Comparison of ENCODE assay signal across 13 cellular contexts in genomic region chr10:67629461-67629971, GRCh38.
DNase-seq lines count a peak whose midpoint lies in the region; ATAC-seq, FAIRE-seq and TF ChIP-seq lines count a peak whose summit lies in the region.
"Had no signal": no experiment of that assay in that cellular context is flagged by ENCODE, and none has a peak within 500 bp of the region (broad histone marks: within the 10 kb centered on the region; RNA-seq: fewer than 3 reads in every experiment).

No MANE protein-coding gene starts in this region.

- no peak overlapping the region for H3K4me2 ChIP-seq in GM12878 (ENCODE audit: control insufficient read depth, insufficient read depth)

- no peak for FAIRE-seq in GM12878 (lab: Jason Lieb, UNC)

- POLR2A ChIA-PET in GM12878 (lab: Charles Lee), result no interaction called here

- H3K27me3 Mint-ChIP-seq in activated T-cell treated with anti-CD3 and anti-CD28 coated beads, Interleukin-2, amount 50 U/mL, for 4 hours (ENCODE audit: low read depth), result peaks cover 4% of the 10 kb centered on the region
- H3K27me3 Mint-ChIP-seq: stimulated activated naive CD8-positive, alpha-beta T cell treated with anti-CD3 and anti-CD28 coated beads, Interleukin-15, amount 100 ng/mL, for 72 hours had no signal

- no peaks in the 10 kb centered on the region for H3K9me3 Mint-ChIP-seq in activated T-cell treated with anti-CD3 and anti-CD28 coated beads, Interleukin-2, amount 50 U/mL, for 4 hours

- H3K9me3 ChIP-seq in GM12878 (replicated peaks; ENCODE audit: control insufficient read depth, insufficient read depth, low read length), result no peaks in the 10 kb centered on the region

- H4K20me1 ChIP-seq in GM12878 (ENCODE audit: control insufficient read depth, insufficient read depth), result no peaks in the 10 kb centered on the region

- no peaks in the 10 kb centered on the region; the same call in 1 of the 2 replicates for H3K4me1 ChIP-seq in GM12878 (ENCODE audit: control insufficient read depth, insufficient read depth, low read length)

- no peaks in the 10 kb centered on the region for H3K27me3 ChIP-seq in GM12878 (replicated peaks in 1 of 2; ENCODE audit: control insufficient read depth in 2 of 2, insufficient read depth in 2 of 2, low read length in 1 of 2)

- intact Hi-C loops in GM12878 (cut with micrococcal nuclease; ENCODE audit: unreplicated experiment), result no loop called here

- H3K36me3 Mint-ChIP-seq in activated T-cell treated with anti-CD3 and anti-CD28 coated beads, Interleukin-2, amount 50 U/mL, for 4 hours (ENCODE audit: insufficient read depth), result no peaks in the 10 kb centered on the region

- no peaks in the 10 kb centered on the region for H3K79me2 ChIP-seq in GM12878 (ENCODE audit: control insufficient read depth, insufficient read depth, low read length)

- H3K4me3 ChIP-seq in HFF-Myc (replicated peaks; ENCODE audit: low read depth, low read length) (no peak overlapping the region), GM12878 (no peak overlapping the region)

- no peak overlapping the region for H3K27ac ChIP-seq in GM12878 (ENCODE audit: control insufficient read depth, insufficient read depth)

- RAD21 ChIA-PET in GM12878 (lab: Charles Lee; ENCODE audit: unreplicated experiment), result interaction anchor here (0.6 to 1.2 kb wide), 2 partner anchors 37 to 150 kb away, joined by 3 to 5 read pairs; no protein-coding TSS in a partner anchor

- H3K4me3 Mint-ChIP-seq in activated T-cell treated with anti-CD3 and anti-CD28 coated beads, Interleukin-2, amount 50 U/mL, for 4 hours, result no peak overlapping the region
- H3K4me3 Mint-ChIP-seq: stimulated activated naive CD8-positive, alpha-beta T cell treated with anti-CD3 and anti-CD28 coated beads, Interleukin-15, amount 100 ng/mL, for 72 hours had no signal

- no peaks in the 10 kb centered on the region for H3K4me1 Mint-ChIP-seq in activated T-cell treated with anti-CD3 and anti-CD28 coated beads, Interleukin-2, amount 50 U/mL, for 4 hours (ENCODE audit: low read depth)
- H3K4me1 Mint-ChIP-seq: stimulated activated naive CD8-positive, alpha-beta T cell treated with anti-CD3 and anti-CD28 coated beads, Interleukin-15, amount 100 ng/mL, for 72 hours had no signal

- no peak overlapping the region for H3K9ac ChIP-seq in GM12878 (ENCODE audit: control insufficient read depth, insufficient read depth, low read length)

- DNase-seq in EH (ENCODE audit: low read depth) (peak; percentile 44), HFF-Myc (ENCODE audit: extremely low read depth, low read depth) (peak; percentile 56), GM12878 (ENCODE audit: low read depth, low spot score) (peak; percentile 36), myocyte (ENCODE audit: low read depth) (peak; percentile 51), NCI-H526 treated with DMSO at 0.1 percent for 48 hours (lab: John Stamatoyannopoulos, UW) (no peak), activated T-cell treated with anti-CD3 and anti-CD28 coated beads for 4 hours (no peak)
- DNase-seq in activated T-cell treated with anti-CD3 and anti-CD28 coated beads, Interleukin-2, amount 50 U/mL, for 4 hours, result no peak
- DNase-seq: anterior cingulate cortex; NCI-H1436; nucleus accumbens; stimulated activated CD4-positive, alpha-beta T cell treated with anti-CD3 and anti-CD28 coated beads, Interleukin-2, amount 100 ng/mL, for 24 hours; stimulated activated naive CD8-positive, alpha-beta T cell treated with anti-CD3 and anti-CD28 coated beads, Interleukin-15, amount 100 ng/mL, for 72 hours had no signal

- CTCF ChIA-PET in GM12878 (lab: Yijun Ruan, JAX), result interaction anchor here (0.8 to 1.2 kb wide), 2 partner anchors 9 to 150 kb away, joined by 3 read pairs; no protein-coding TSS in a partner anchor

- peak; percentile 86 for ATAC-seq in GM12878
- no peak for ATAC-seq in GM19467 (IDR thresholded peaks at IDR 0.05; ENCODE audit: unreplicated experiment)
- no peak for ATAC-seq in activated T-cell treated with anti-CD3 and anti-CD28 coated beads, Interleukin-2, amount 50 U/mL, for 4 hours
- ATAC-seq: stimulated activated naive CD8-positive, alpha-beta T cell treated with anti-CD3 and anti-CD28 coated beads, Interleukin-15, amount 100 ng/mL, for 72 hours had no signal

- no TSS peak for BruUV-seq in GM12878 (replicated peaks; lab: Mats Ljungman, UMichigan)

- in situ Hi-C loops in GM12878 (cut with MboI), result no loop called here

- no peak for TF ChIP-seq EP300 in GM12878 (IDR thresholded peaks at IDR 0.05; ENCODE audit: borderline replicate concordance in 1 of 2, control insufficient read depth in 1 of 2, low read depth in 2 of 2, low read length in 2 of 2)

- no peak for TF ChIP-seq CTCF in HFF-Myc (IDR thresholded peaks at IDR 0.05; ENCODE audit: low read depth, low read length, missing control alignments)
- no peak for TF ChIP-seq CTCF in GM12878 (IDR thresholded peaks at IDR 0.05 in 2 of 3, conservative IDR thresholded peaks at IDR 0.05 in 1 of 3; ENCODE audit: control insufficient read depth in 2 of 3, extremely low read depth in 1 of 3, insufficient read depth in 1 of 3, low read depth in 3 of 3, low read length in 3 of 3)

- H3K36me3 ChIP-seq in GM12878 (ENCODE audit: control insufficient read depth in 2 of 2, insufficient read depth in 2 of 2, low read length in 1 of 2), result no peaks in the 10 kb centered on the region

- SMC1A ChIA-PET in GM12878 (lab: Charles Lee; ENCODE audit: uncharacterized antibody, unreplicated experiment), result interaction anchor here (1.0 to 2.7 kb wide), 5 partner anchors 9 to 34 kb away, joined by 3 to 9 read pairs (median 4); no protein-coding TSS in a partner anchor

- no peak overlapping the region for H2AFZ ChIP-seq in GM12878 (ENCODE audit: control insufficient read depth, low read depth, low read length)

- no peak for TF ChIP-seq RAD21 in GM12878 (IDR thresholded peaks at IDR 0.05; ENCODE audit: insufficient read depth, low read depth, low read length)

- TF ChIP-seq POLR2A in GM12878 (IDR thresholded peaks at IDR 0.05; ENCODE audit: low read depth, low read length), result no peak

TF ChIP-seq in GM12878, 131 proteins besides CTCF, POLR2A, EP300 and RAD21 (continues in another document):
- TF ChIP-seq IKZF2 (IDR thresholded peaks at IDR 0.05), result peak; percentile 83 to 84; a peak in 3 of 4 replicates
- peak; percentile 85 for TF ChIP-seq IKZF1 (conservative IDR thresholded peaks at IDR 0.05)
- no peak for TF ChIP-seq HDAC2 (IDR thresholded peaks at IDR 0.05)
- no peak for TF ChIP-seq TBL1XR1 (IDR thresholded peaks at IDR 0.05; ENCODE audit: low read depth, low read length)
- TF ChIP-seq TCF12 (IDR thresholded peaks at IDR 0.05; ENCODE audit: low read depth, low read length), result no peak
- peak in 1 of 2 experiments; percentile 43; a peak in 1 of 4 replicates for TF ChIP-seq ETV6 (conservative IDR thresholded peaks at IDR 0.05 in 1 of 2, IDR thresholded peaks at IDR 0.05 in 1 of 2; ENCODE audit: borderline replicate concordance in 1 of 2, low read depth in 1 of 2)
- TF ChIP-seq CBFB (IDR thresholded peaks at IDR 0.05; ENCODE audit: low read depth), result no peak
- no peak for TF ChIP-seq STAT1 (conservative IDR thresholded peaks at IDR 0.05)
- no peak for TF ChIP-seq TAF1 (IDR thresholded peaks at IDR 0.05; ENCODE audit: borderline replicate concordance, low read depth, low read length)
- TF ChIP-seq GATAD2B (conservative IDR thresholded peaks at IDR 0.05; ENCODE audit: low read depth), result no peak
- peak; percentile 81 for TF ChIP-seq JUNB (IDR thresholded peaks at IDR 0.05)
- 0 out of 2 replicates have a peak, but pooled peaks have one; percentile 44 for TF ChIP-seq DPF2 (IDR thresholded peaks at IDR 0.05)
- no peak for TF ChIP-seq ESRRA (IDR thresholded peaks at IDR 0.05; ENCODE audit: low read length)
- TF ChIP-seq, protein P1, sequence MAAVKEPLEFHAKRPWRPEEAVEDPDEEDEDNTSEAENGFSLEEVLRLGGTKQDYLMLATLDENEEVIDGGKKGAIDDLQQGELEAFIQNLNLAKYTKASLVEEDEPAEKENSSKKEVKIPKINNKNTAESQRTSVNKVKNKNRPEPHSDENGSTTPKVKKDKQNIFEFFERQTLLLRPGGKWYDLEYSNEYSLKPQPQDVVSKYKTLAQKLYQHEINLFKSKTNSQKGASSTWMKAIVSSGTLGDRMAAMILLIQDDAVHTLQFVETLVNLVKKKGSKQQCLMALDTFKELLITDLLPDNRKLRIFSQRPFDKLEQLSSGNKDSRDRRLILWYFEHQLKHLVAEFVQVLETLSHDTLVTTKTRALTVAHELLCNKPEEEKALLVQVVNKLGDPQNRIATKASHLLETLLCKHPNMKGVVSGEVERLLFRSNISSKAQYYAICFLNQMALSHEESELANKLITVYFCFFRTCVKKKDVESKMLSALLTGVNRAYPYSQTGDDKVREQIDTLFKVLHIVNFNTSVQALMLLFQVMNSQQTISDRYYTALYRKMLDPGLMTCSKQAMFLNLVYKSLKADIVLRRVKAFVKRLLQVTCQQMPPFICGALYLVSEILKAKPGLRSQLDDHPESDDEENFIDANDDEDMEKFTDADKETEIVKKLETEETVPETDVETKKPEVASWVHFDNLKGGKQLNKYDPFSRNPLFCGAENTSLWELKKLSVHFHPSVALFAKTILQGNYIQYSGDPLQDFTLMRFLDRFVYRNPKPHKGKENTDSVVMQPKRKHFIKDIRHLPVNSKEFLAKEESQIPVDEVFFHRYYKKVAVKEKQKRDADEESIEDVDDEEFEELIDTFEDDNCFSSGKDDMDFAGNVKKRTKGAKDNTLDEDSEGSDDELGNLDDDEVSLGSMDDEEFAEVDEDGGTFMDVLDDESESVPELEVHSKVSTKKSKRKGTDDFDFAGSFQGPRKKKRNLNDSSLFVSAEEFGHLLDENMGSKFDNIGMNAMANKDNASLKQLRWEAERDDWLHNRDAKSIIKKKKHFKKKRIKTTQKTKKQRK (IDR thresholded peaks at IDR 0.05; ENCODE audit: low read depth, low read length), result no peak
- TF ChIP-seq, protein P2, sequence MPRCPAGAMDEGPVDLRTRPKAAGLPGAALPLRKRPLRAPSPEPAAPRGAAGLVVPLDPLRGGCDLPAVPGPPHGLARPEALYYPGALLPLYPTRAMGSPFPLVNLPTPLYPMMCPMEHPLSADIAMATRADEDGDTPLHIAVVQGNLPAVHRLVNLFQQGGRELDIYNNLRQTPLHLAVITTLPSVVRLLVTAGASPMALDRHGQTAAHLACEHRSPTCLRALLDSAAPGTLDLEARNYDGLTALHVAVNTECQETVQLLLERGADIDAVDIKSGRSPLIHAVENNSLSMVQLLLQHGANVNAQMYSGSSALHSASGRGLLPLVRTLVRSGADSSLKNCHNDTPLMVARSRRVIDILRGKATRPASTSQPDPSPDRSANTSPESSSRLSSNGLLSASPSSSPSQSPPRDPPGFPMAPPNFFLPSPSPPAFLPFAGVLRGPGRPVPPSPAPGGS (IDR thresholded peaks at IDR 0.05; ENCODE audit: borderline replicate concordance, insufficient read depth, low read depth, low read length, poor library complexity, severe bottlenecking), result no peak
- no peak for TF ChIP-seq PAX5 (IDR thresholded peaks at IDR 0.05; ENCODE audit: borderline replicate concordance, low read depth, low read length)
- 0 out of 2 replicates have a peak, but pooled peaks have one; percentile 26 for TF ChIP-seq ATF7 (IDR thresholded peaks at IDR 0.05; ENCODE audit: low read depth)
- TF ChIP-seq POLR2AphosphoS5 (IDR thresholded peaks at IDR 0.05; ENCODE audit: low read length), result no peak

Comparison
In these comparisons a context has a peak if more than half of its experiments do, and no peak if none do; other contexts are left out.
1. DNase-seq: peak in EH (single experiment), HFF-Myc (single experiment), GM12878 (single experiment) and myocyte (single experiment); none in NCI-H526 treated with DMSO at 0.1 percent for 48 hours (single experiment), activated T-cell treated with anti-CD3 and anti-CD28 coated beads, Interleukin-2, amount 50 U/mL, for 4 hours (single experiment) and activated T-cell treated with anti-CD3 and anti-CD28 coated beads for 4 hours (single experiment).